In the genomic region with DNA sequence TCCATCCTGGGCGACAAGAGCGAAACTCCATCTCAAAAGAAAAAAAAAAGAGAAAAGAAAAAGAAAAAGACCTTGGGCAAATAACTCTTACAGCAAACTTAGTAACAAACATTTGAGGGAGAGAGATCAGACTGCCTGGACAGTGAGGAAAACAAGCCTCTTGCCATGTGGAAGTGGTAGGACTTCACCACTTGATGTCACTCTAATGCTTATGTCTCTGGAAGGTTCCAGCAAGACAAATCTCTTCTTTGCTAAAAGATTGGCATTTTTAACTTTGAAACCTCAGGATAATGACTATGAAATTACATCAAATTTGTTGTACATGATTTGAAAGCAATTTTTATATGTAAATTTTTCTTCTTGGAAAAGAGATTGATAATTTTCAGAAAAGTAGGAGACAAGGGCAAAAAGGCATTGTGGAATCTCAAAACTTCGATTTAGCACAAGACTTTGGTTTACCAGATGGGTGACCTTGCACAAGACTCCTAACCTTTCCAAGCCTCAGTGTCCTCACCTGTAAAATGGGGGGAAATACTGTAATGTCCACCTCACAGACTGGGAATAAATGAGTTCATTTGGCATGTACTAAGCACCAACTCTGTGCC, we compare ENCODE assay signal across 1 cellular context.
TF ChIP-seq lines count a peak whose summit lies in the region.

No MANE protein-coding gene starts in this region.

TF ChIP-seq in GM23338, 12 proteins besides CTCF, POLR2A, EP300 and RAD21 (continued from another document):
- TF ChIP-seq, protein P1, sequence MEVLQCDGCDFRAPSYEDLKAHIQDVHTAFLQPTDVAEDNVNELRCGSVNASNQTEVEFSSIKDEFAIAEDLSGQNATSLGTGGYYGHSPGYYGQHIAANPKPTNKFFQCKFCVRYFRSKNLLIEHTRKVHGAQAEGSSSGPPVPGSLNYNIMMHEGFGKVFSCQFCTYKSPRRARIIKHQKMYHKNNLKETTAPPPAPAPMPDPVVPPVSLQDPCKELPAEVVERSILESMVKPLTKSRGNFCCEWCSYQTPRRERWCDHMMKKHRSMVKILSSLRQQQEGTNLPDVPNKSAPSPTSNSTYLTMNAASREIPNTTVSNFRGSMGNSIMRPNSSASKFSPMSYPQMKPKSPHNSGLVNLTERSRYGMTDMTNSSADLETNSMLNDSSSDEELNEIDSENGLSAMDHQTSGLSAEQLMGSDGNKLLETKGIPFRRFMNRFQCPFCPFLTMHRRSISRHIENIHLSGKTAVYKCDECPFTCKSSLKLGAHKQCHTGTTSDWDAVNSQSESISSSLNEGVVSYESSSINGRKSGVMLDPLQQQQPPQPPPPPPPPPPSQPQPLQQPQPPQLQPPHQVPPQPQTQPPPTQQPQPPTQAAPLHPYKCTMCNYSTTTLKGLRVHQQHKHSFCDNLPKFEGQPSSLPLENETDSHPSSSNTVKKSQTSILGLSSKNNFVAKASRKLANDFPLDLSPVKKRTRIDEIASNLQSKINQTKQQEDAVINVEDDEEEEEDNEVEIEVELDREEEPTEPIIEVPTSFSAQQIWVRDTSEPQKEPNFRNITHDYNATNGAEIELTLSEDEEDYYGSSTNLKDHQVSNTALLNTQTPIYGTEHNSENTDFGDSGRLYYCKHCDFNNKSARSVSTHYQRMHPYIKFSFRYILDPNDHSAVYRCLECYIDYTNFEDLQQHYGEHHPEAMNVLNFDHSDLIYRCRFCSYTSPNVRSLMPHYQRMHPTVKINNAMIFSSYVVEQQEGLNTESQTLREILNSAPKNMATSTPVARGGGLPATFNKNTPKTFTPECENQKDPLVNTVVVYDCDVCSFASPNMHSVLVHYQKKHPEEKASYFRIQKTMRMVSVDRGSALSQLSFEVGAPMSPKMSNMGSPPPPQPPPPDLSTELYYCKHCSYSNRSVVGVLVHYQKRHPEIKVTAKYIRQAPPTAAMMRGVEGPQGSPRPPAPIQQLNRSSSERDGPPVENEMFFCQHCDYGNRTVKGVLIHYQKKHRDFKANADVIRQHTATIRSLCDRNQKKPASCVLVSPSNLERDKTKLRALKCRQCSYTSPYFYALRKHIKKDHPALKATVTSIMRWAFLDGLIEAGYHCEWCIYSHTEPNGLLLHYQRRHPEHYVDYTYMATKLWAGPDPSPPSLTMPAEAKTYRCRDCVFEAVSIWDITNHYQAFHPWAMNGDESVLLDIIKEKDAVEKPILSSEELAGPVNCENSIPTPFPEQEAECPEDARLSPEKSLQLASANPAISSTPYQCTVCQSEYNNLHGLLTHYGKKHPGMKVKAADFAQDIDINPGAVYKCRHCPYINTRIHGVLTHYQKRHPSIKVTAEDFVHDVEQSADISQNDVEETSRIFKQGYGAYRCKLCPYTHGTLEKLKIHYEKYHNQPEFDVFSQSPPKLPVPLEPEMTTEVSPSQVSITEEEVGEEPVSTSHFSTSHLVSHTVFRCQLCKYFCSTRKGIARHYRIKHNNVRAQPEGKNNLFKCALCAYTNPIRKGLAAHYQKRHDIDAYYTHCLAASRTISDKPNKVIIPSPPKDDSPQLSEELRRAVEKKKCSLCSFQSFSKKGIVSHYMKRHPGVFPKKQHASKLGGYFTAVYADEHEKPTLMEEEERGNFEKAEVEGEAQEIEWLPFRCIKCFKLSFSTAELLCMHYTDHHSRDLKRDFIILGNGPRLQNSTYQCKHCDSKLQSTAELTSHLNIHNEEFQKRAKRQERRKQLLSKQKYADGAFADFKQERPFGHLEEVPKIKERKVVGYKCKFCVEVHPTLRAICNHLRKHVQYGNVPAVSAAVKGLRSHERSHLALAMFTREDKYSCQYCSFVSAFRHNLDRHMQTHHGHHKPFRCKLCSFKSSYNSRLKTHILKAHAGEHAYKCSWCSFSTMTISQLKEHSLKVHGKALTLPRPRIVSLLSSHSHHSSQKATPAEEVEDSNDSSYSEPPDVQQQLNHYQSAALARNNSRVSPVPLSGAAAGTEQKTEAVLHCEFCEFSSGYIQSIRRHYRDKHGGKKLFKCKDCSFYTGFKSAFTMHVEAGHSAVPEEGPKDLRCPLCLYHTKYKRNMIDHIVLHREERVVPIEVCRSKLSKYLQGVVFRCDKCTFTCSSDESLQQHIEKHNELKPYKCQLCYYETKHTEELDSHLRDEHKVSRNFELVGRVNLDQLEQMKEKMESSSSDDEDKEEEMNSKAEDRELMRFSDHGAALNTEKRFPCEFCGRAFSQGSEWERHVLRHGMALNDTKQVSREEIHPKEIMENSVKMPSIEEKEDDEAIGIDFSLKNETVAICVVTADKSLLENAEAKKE (CRISPR knock-in tag; IDR thresholded peaks at IDR 0.05), result no peak
- TF ChIP-seq, protein P2, sequence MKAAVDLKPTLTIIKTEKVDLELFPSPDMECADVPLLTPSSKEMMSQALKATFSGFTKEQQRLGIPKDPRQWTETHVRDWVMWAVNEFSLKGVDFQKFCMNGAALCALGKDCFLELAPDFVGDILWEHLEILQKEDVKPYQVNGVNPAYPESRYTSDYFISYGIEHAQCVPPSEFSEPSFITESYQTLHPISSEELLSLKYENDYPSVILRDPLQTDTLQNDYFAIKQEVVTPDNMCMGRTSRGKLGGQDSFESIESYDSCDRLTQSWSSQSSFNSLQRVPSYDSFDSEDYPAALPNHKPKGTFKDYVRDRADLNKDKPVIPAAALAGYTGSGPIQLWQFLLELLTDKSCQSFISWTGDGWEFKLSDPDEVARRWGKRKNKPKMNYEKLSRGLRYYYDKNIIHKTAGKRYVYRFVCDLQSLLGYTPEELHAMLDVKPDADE (IDR thresholded peaks at IDR 0.05), result no peak
